ENCODE assay signal across 10 cellular contexts in genomic region chr12:78392918-78393317, GRCh38.
A peak's percentile ranks its signal among the peaks of the same experiment; 100 is the strongest.
DNase-seq lines count a peak whose midpoint lies in the region; ATAC-seq, FAIRE-seq and TF ChIP-seq lines count a peak whose summit lies in the region.
"Had no signal": no experiment of that assay in that cellular context is flagged by ENCODE, and none has a peak within 500 bp of the region (broad histone marks: within the 10 kb centered on the region; RNA-seq: fewer than 3 reads in every experiment).

No MANE protein-coding gene starts in this region.

- in situ Hi-C loops in GM12878 (cut with MboI): no loop called here

- H3K9me3 Mint-ChIP-seq in nephron: no peaks in the 10 kb centered on the region

- no peaks in the 10 kb centered on the region for H3K9me3 ChIP-seq in GM12878 (replicated peaks; ENCODE audit: control insufficient read depth, insufficient read depth, low read length)

- no peak overlapping the region for H3K27ac ChIP-seq in GM12878 (ENCODE audit: control insufficient read depth, insufficient read depth)

- peak; percentile 37 for TF ChIP-seq RAD21 in GM12878 (IDR thresholded peaks at IDR 0.05; ENCODE audit: insufficient read depth, low read depth, low read length)

- ATAC-seq in GM12878 (no peak), GM18519 (IDR thresholded peaks at IDR 0.05; ENCODE audit: low FRiP score, unreplicated experiment) (no peak), HG03457 (IDR thresholded peaks at IDR 0.05; ENCODE audit: unreplicated experiment) (no peak)
- ATAC-seq: activated CD4-positive, CD25-positive, alpha-beta regulatory T cell treated with anti-CD3 and anti-CD28 coated beads, Interleukin-2, amount 50 U/mL, for 24 hours; left ventricle myocardium superior had no signal

- H3K9ac ChIP-seq in GM12878 (ENCODE audit: control insufficient read depth, insufficient read depth, low read length): no peak overlapping the region

- H3K4me3 Mint-ChIP-seq in nephron: no peak overlapping the region

- H3K27ac Mint-ChIP-seq in nephron: peak overlapping the region in 2 of 3 experiments; percentile 10 to 53

- no peak overlapping the region for H2AFZ ChIP-seq in GM12878 (ENCODE audit: control insufficient read depth, low read depth, low read length)

- no peak for TF ChIP-seq EP300 in GM12878 (IDR thresholded peaks at IDR 0.05; ENCODE audit: borderline replicate concordance in 1 of 2, control insufficient read depth in 1 of 2, low read depth in 2 of 2, low read length in 2 of 2)

- no peaks in the 10 kb centered on the region for H3K4me1 Mint-ChIP-seq in nephron

- H3K4me2 ChIP-seq in GM12878 (ENCODE audit: control insufficient read depth, insufficient read depth): no peak overlapping the region

- RAD21 ChIA-PET in GM12878 (lab: Charles Lee; ENCODE audit: unreplicated experiment): interaction anchor here (0.8 kb wide), 1 partner anchor 782 kb away, joined by 3 read pairs; no protein-coding TSS in a partner anchor

- no peaks in the 10 kb centered on the region for H3K36me3 ChIP-seq in GM12878 (ENCODE audit: control insufficient read depth in 2 of 2, insufficient read depth in 2 of 2, low read length in 1 of 2)

- DNase-seq in EL (peak; percentile 25), NCI-H1694 treated with DMSO at 0.1 percent for 48 hours (lab: John Stamatoyannopoulos, UW) (peak; percentile 31), GM12878 (ENCODE audit: low read depth, low spot score) (no peak), ureter (ENCODE audit: low spot score) (no peak)
- DNase-seq in activated naive CD4-positive, alpha-beta T cell (lab: John Stamatoyannopoulos, UW): no peak
- DNase-seq: left ventricle myocardium superior had no signal

- TF ChIP-seq POLR2A in GM12878 (IDR thresholded peaks at IDR 0.05; ENCODE audit: low read depth, low read length): no peak

- no TSS peak for BruUV-seq in GM12878 (replicated peaks; lab: Mats Ljungman, UMichigan)

- H3K36me3 Mint-ChIP-seq in nephron (ENCODE audit: low read depth): no peaks in the 10 kb centered on the region

- POLR2A ChIA-PET in GM12878 (lab: Charles Lee): no interaction called here

- SMC1A ChIA-PET in GM12878 (lab: Charles Lee; ENCODE audit: uncharacterized antibody, unreplicated experiment): interaction anchor here (1.1 kb wide), 1 partner anchor 782 kb away, joined by 3 read pairs; no protein-coding TSS in a partner anchor

- no peaks in the 10 kb centered on the region for H3K79me2 ChIP-seq in GM12878 (ENCODE audit: control insufficient read depth, insufficient read depth, low read length)

- intact Hi-C loops in GM12878 (cut with micrococcal nuclease; ENCODE audit: unreplicated experiment): no loop called here

- no peaks in the 10 kb centered on the region for H3K4me1 ChIP-seq in GM12878 (ENCODE audit: control insufficient read depth, insufficient read depth, low read length)

- H4K20me1 ChIP-seq in GM12878 (ENCODE audit: control insufficient read depth, insufficient read depth): no peaks in the 10 kb centered on the region

- H3K27me3 Mint-ChIP-seq in nephron (ENCODE audit: low read depth): no peaks in the 10 kb centered on the region

- 0% methylated on average over 2 of the region's 2 CpGs for WGBS in GM12878 (ENCODE audit: insufficient coverage, insufficient replicate concordance, low lambda C conversion rate, missing lambda C conversion rate)

- CTCF ChIA-PET in GM12878 (lab: Yijun Ruan, JAX): interaction anchor here (0.7 to 1.1 kb wide), 3 partner anchors 78 to 966 kb away, joined by 3 to 4 read pairs (median 4); no protein-coding TSS in a partner anchor

- no peaks in the 10 kb centered on the region for H3K27me3 ChIP-seq in GM12878 (replicated peaks in 1 of 2; ENCODE audit: control insufficient read depth in 2 of 2, insufficient read depth in 2 of 2, low read length in 1 of 2)

- peak in 1 of 3 experiments; percentile 6; a peak in 1 of 6 replicates for TF ChIP-seq CTCF in GM12878 (IDR thresholded peaks at IDR 0.05 in 2 of 3, conservative IDR thresholded peaks at IDR 0.05 in 1 of 3; ENCODE audit: control insufficient read depth in 2 of 3, extremely low read depth in 1 of 3, insufficient read depth in 1 of 3, low read depth in 3 of 3, low read length in 3 of 3)
- peak; percentile 34 to 41 (median 38) for TF ChIP-seq CTCF in nephron (IDR thresholded peaks at IDR 0.05; ENCODE audit: unreplicated experiment in 3 of 3)

- no peak overlapping the region for H3K4me3 ChIP-seq in GM12878

- FAIRE-seq in GM12878 (lab: Jason Lieb, UNC): no peak

TF ChIP-seq in GM12878, 131 proteins besides CTCF, POLR2A, EP300 and RAD21:
- TF ChIP-seq POU2F2 (IDR thresholded peaks at IDR 0.05; ENCODE audit: borderline replicate concordance, low read depth, low read length) (no peak), ZZZ3 (IDR thresholded peaks at IDR 0.05; ENCODE audit: control insufficient read depth, insufficient read length, low read depth) (no peak), CEBPB (IDR thresholded peaks at IDR 0.05; ENCODE audit: borderline replicate concordance in 1 of 2, low read depth in 2 of 2, low read length in 2 of 2) (no peak), EED (IDR thresholded peaks at IDR 0.05; ENCODE audit: low read depth) (no peak), DPF2 (IDR thresholded peaks at IDR 0.05) (no peak), TAF1 (IDR thresholded peaks at IDR 0.05; ENCODE audit: borderline replicate concordance, low read depth, low read length) (no peak), ZNF622 (IDR thresholded peaks at IDR 0.05) (no peak), BMI1 (IDR thresholded peaks at IDR 0.05; ENCODE audit: borderline replicate concordance) (no peak), E4F1 (IDR thresholded peaks at IDR 0.05; ENCODE audit: borderline replicate concordance, partially characterized antibody) (no peak), RAD51 (IDR thresholded peaks at IDR 0.05) (no peak), NR2C2 (IDR thresholded peaks at IDR 0.05; ENCODE audit: borderline replicate concordance, control insufficient read depth, insufficient read length, low read depth) (no peak), JUNB (IDR thresholded peaks at IDR 0.05) (no peak), TBL1XR1 (IDR thresholded peaks at IDR 0.05; ENCODE audit: low read depth, low read length) (no peak), CBX3 (IDR thresholded peaks at IDR 0.05; ENCODE audit: borderline replicate concordance, low read depth) (no peak), KAT2A (conservative IDR thresholded peaks at IDR 0.05; ENCODE audit: control insufficient read depth, low read depth, low read length) (no peak), YY1 (IDR thresholded peaks at IDR 0.05; ENCODE audit: low read depth, low read length) (no peak), STAT1 (conservative IDR thresholded peaks at IDR 0.05) (no peak), MTA2 (IDR thresholded peaks at IDR 0.05; ENCODE audit: low read depth) (no peak)

Comparison
In these comparisons a context has a peak if more than half of its experiments do, and no peak if none do; other contexts are left out.
1. DNase-seq: peak in EL (single experiment) and NCI-H1694 treated with DMSO at 0.1 percent for 48 hours (single experiment); none in GM12878 (single experiment), activated naive CD4-positive, alpha-beta T cell (0 of 4) and ureter (single experiment).